9 cellular contexts compared by ENCODE assay signal in genomic region chr14:32074887-32075572, GRCh38. TPM values are rescaled to one million over a fixed set of nuclear protein-coding genes. Genes with fewer than 3 reads are reported as not detected.
DNase-seq lines count a peak whose midpoint lies in the region; ATAC-seq and TF ChIP-seq lines count a peak whose summit lies in the region.
"Had no signal": no experiment of that assay in that cellular context is flagged by ENCODE, and none has a peak within 500 bp of the region (broad histone marks: within the 10 kb centered on the region; RNA-seq: fewer than 3 reads in every experiment).

No MANE protein-coding gene starts in this region.

- H3K27me3 ChIP-seq in HAP-1 (ENCODE audit: low read depth) (no peaks in the 10 kb centered on the region), skeletal muscle satellite cell (ENCODE audit: control insufficient read depth, insufficient read depth, low read length) (no peaks in the 10 kb centered on the region)

- peaks cover 31% of the 10 kb centered on the region for H3K4me1 Mint-ChIP-seq in WTC11

- no peaks in the 10 kb centered on the region for H3K36me3 Mint-ChIP-seq in WTC11

- no peak overlapping the region for H3K27ac Mint-ChIP-seq in WTC11

- peak overlapping the region; percentile 53 for H3K4me3 ChIP-seq in HAP-1
- H3K4me3 ChIP-seq in iPS-11a (ENCODE audit: low read depth, low read length) = peak overlapping the region; percentile 87
- H3K4me3 ChIP-seq in skeletal muscle satellite cell (ENCODE audit: low read length) = peak overlapping the region; percentile 82

- peak overlapping the region; percentile 60 for H3K4me3 Mint-ChIP-seq in WTC11

- no peaks in the 10 kb centered on the region for H3K27me3 Mint-ChIP-seq in WTC11 (ENCODE audit: low read depth)

- DNase-seq in HAP-1 (ENCODE audit: low spot score in 2 of 2) (no peak), WTC11 (ENCODE audit: low spot score) (no peak), NCI-H748 (lab: John Stamatoyannopoulos, UW; ENCODE audit: unreplicated experiment) (no peak), DMS79 (lab: John Stamatoyannopoulos, UW) (no peak)
- DNase-seq: NCI-H2029 had no signal

- no peaks in the 10 kb centered on the region; the same call in 1 of the 2 replicates for H3K9me3 Mint-ChIP-seq in WTC11

- ATAC-seq in WTC11 (no peak), esophagus mucosa (no peak), HG03439 (IDR thresholded peaks at IDR 0.05; ENCODE audit: unreplicated experiment) (no peak)

- H3K4me1 ChIP-seq in HAP-1 (peaks cover 34% of the 10 kb centered on the region), skeletal muscle satellite cell (ENCODE audit: control insufficient read depth, insufficient read depth, low read length) (peaks cover 16% of the 10 kb centered on the region)

- CTCF ChIA-PET in WTC11 (lab: Charles Lee) = interaction anchor here (1.0 kb wide), 1 partner anchor 180 kb away, joined by 6 read pairs; no protein-coding TSS in a partner anchor

- H3K9me3 ChIP-seq in HAP-1 (no peaks in the 10 kb centered on the region), skeletal muscle satellite cell (replicated peaks; ENCODE audit: low read length) (no peaks in the 10 kb centered on the region)

- TF ChIP-seq CTCF in WTC11 (IDR thresholded peaks at IDR 0.05) = no peak

- peak overlapping the region; percentile 86 for H3K9ac ChIP-seq in skeletal muscle satellite cell (ENCODE audit: low read depth, low read length)

- H3K36me3 ChIP-seq in HAP-1 (replicated peaks) = 0 out of 2 replicates have a peak, but pooled peaks cover 4% of the 10 kb centered on the region
- H3K36me3 ChIP-seq in skeletal muscle satellite cell (ENCODE audit: insufficient read depth, low read length) = no peaks in the 10 kb centered on the region

- in situ Hi-C loops in HAP-1 (cut with MboI; ENCODE audit: low sequenced_read_pairs) = no loop called here

- H3K4me2 ChIP-seq in skeletal muscle satellite cell (ENCODE audit: low read length) = peak overlapping the region; percentile 90

- POLR2A ChIA-PET in WTC11 (lab: Charles Lee) = no interaction called here

TF ChIP-seq in WTC11, 78 proteins besides CTCF, POLR2A, EP300 and RAD21:
- TF ChIP-seq USF1 (CRISPR knock-in tag; IDR thresholded peaks at IDR 0.05) (no peak), SMAD4 (CRISPR knock-in tag; IDR thresholded peaks at IDR 0.05) (no peak), HMGXB4 (CRISPR knock-in tag; IDR thresholded peaks at IDR 0.05) (no peak), NR1H2 (CRISPR knock-in tag; IDR thresholded peaks at IDR 0.05) (no peak), OVOL2 (CRISPR knock-in tag; IDR thresholded peaks at IDR 0.05; ENCODE audit: borderline replicate concordance) (no peak), ZNF512 (CRISPR knock-in tag; IDR thresholded peaks at IDR 0.05; ENCODE audit: borderline replicate concordance) (no peak)

RNA-seq across cellular contexts. Expression of gene ARHGAP5, which starts 2.1 kb away (rescaled TPM):
- total RNA-seq in WTC11 (2021) = 55.9 to 66.9 TPM (median 60.9 TPM) in 3 replicates
- 35.6 and 46.1 TPM in 2 replicates for total RNA-seq in skeletal muscle satellite cell (2012; rRNA removed)
- 111 TPM for total RNA-seq in esophagus mucosa
